8 cellular contexts compared by ENCODE assay signal in the genomic region with DNA sequence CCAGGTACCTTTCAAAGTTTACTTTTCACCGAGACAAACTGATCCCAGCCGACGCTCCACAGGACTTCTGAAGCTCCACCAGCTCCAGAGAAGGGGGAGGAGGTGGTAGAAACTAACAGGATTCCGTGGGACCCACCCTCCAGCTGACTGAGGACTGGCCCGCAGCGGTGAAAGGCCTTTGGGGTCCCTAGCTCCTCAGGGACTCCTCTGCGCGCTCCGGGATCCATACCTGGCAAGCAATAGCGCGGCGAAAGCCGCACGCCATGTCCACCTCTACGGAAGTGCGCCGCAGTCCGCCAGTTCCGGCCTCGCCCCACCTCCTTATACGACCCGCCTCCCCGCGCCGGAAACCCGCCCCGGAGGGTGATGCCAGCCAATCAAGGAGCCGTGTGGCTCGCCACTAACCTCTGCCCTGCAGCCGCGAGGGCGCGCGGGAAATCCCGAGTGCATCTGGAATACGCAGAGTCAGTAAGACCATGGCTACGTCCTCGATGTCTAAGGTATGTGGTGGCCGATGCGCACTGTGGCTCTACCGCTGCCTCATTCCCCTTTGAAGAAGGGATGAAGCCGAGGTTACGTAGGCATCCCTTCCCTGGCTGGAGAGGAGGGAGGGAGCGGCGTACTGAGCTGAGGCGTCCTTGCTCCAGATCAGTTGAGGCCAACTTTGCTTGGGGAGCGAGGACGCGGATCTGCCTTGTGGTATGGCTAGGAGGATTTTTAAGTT. TPM values are rescaled to one million over a fixed set of nuclear protein-coding genes. Genes with fewer than 3 reads are reported as not detected.
DNase-seq lines count a peak whose midpoint lies in the region; ATAC-seq, FAIRE-seq and TF ChIP-seq lines count a peak whose summit lies in the region.

A gene (plus strand): TSS at position 443 of the 724 bp plus-strand sequence. CDS start 34 bp downstream, at position 477.
A gene with protein sequence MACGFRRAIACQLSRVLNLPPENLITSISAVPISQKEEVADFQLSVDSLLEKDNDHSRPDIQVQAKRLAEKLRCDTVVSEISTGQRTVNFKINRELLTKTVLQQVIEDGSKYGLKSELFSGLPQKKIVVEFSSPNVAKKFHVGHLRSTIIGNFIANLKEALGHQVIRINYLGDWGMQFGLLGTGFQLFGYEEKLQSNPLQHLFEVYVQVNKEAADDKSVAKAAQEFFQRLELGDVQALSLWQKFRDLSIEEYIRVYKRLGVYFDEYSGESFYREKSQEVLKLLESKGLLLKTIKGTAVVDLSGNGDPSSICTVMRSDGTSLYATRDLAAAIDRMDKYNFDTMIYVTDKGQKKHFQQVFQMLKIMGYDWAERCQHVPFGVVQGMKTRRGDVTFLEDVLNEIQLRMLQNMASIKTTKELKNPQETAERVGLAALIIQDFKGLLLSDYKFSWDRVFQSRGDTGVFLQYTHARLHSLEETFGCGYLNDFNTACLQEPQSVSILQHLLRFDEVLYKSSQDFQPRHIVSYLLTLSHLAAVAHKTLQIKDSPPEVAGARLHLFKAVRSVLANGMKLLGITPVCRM (minus strand): TSS at position 295 of the 724 bp plus-strand sequence. CDS start 30 bp downstream, at position 265.

- TF ChIP-seq POLR2A in GM12891 (IDR thresholded peaks at IDR 0.05; ENCODE audit: low read depth, low read length) (peak; percentile 94), upper lobe of left lung (IDR thresholded peaks at IDR 0.05) (peak in 3 of 4 donors; percentile 84 to 90 (median 90))

- POLR2A ChIA-PET in T-cell (lab: Charles Lee) = interaction anchor here (0.5 to 0.9 kb wide), 9 partner anchors 62 to 1290 kb away, joined by 3 to 5 read pairs (median 4); a partner anchor contains a TSS

- peak within 1 kb of the TSS; percentile 74 to 92 (median 84) for H3K4me3 ChIP-seq in upper lobe of left lung

- WGBS in adipose tissue, 3 donors = 0% methylated on average over 49 of the region's 49 CpGs
- WGBS in upper lobe of left lung, 2 donors = 0% methylated on average over 12 to 16 of the region's 49 CpGs

- ATAC-seq in HG02840 (IDR thresholded peaks at IDR 0.05; ENCODE audit: low FRiP score, unreplicated experiment) (peak; percentile 99), T-cell (replicated peaks in 1 of 4) (peak; percentile 99 to 100 (median 100)), upper lobe of left lung (ENCODE audit: low FRiP score in 2 of 2) (peak; percentile 100)

- peak within 1 kb of the TSS; percentile 92 to 100 (median 93) for H3K4me3 Mint-ChIP-seq in T-cell

- peaks cover 0 to 9% (median 0%) of the 10 kb centered on the region in 4 donors for H3K36me3 ChIP-seq in upper lobe of left lung

- H3K27me3 Mint-ChIP-seq in T-cell = no peaks in the 10 kb centered on the region

- H3K36me3 Mint-ChIP-seq in T-cell = peaks cover 9% of the 10 kb centered on the region

- H3K4me1 ChIP-seq in upper lobe of left lung = peaks cover 22 to 65% (median 36%) of the 10 kb centered on the region in 4 donors

- H3K27ac ChIP-seq in adipose tissue (ENCODE audit: low read depth, low read length) (no peak within 1 kb of the TSS), upper lobe of left lung (peak within 1 kb of the TSS; percentile 87 to 93 (median 90))

- intact Hi-C loops in cardiac septum (cut with DNase I) (loop anchor here (2.0 to 5.0 kb wide), 3 partner anchors 112 to 183 kb away; a partner anchor contains a TSS), posterior cingulate gyrus (cut with DNase I) (loop anchor here (5.0 to 10.0 kb wide), 2 partner anchors 115 to 118 kb away; a partner anchor contains a TSS)

- peaks cover 69 to 78% (median 76%) of the 10 kb centered on the region in 3 donors for H3K4me1 Mint-ChIP-seq in T-cell

- peak; percentile 98 for FAIRE-seq in GM12891 (lab: Jason Lieb, UNC)

- no peaks in the 10 kb centered on the region for H3K9me3 ChIP-seq in upper lobe of left lung

- CTCF ChIA-PET in T-cell (lab: Charles Lee) = interaction anchor here in 1 of 2 donors (0.6 kb wide), 1 partner anchor 340 kb away, joined by 3 read pairs; no protein-coding TSS in a partner anchor

- no peak for TF ChIP-seq CTCF in upper lobe of left lung (IDR thresholded peaks at IDR 0.05)

- TF ChIP-seq EP300 in upper lobe of left lung (IDR thresholded peaks at IDR 0.05) = peak in 1 of 4 donors; percentile 38

- peak within 1 kb of the TSS; percentile 89 to 91 for H3K27ac Mint-ChIP-seq in T-cell

- H3K9me3 Mint-ChIP-seq in T-cell = no peaks in the 10 kb centered on the region

- peak; percentile 84 for DNase-seq in GM12891 (ENCODE audit: insufficient read length, low spot score)
- DNase-seq in NCI-H1436 treated with DMSO at 0.1 percent for 48 hours (lab: John Stamatoyannopoulos, UW) = peak; percentile 60
- DNase-seq in T-cell = peak; percentile 86 to 94 (median 92)
- DNase-seq in cardiac septum (ENCODE audit: low spot score) = peak; percentile 99
- peak; percentile 94 to 100 (median 98) for DNase-seq in posterior cingulate gyrus
- peak; percentile 98 to 99 for DNase-seq in upper lobe of left lung

- H3K27me3 ChIP-seq in upper lobe of left lung = no peaks in the 10 kb centered on the region

TF ChIP-seq in GM12891, 5 proteins besides CTCF, POLR2A, EP300 and RAD21:
- peak; percentile 91 for TF ChIP-seq POLR2AphosphoS5 (IDR thresholded peaks at IDR 0.05; ENCODE audit: low read depth, low read length)
- TF ChIP-seq TAF1 (IDR thresholded peaks at IDR 0.05; ENCODE audit: low read depth, low read length) = peak; percentile 84
- TF ChIP-seq PAX5 (IDR thresholded peaks at IDR 0.05; ENCODE audit: insufficient read depth, low read length, severe bottlenecking) = no peak
- TF ChIP-seq SPI1 (IDR thresholded peaks at IDR 0.05; ENCODE audit: low read depth, low read length) = peak; percentile 68
- TF ChIP-seq POU2F2 (IDR thresholded peaks at IDR 0.05; ENCODE audit: low read depth, low read length) = peak; percentile 68; the same call in 1 of the 2 replicates

RNA-seq across cellular contexts. Expression of the first gene that starts in this region (rescaled TPM):
- 25.7 TPM for polyA plus RNA-seq in GM12891 (2012; ENCODE audit: low read depth, missing spikeins)
- total RNA-seq in T-cell = 10 to 100 TPM; 15.9 to 20.9 (median 20.4) TPM
- polyA plus RNA-seq in adipose tissue = 10 to 100 TPM in 2 of 3 donors, 1 to 10 TPM in 1; 7.9 to 20.7 (median 11.6) TPM
- total RNA-seq in cardiac septum = 23.0 TPM
- 10 to 100 TPM; 10.3 to 27.2 (median 17.2) TPM for total RNA-seq in upper lobe of left lung

RNA-seq across cellular contexts. Expression of the second gene that starts in this region (rescaled TPM):
- polyA plus RNA-seq in GM12891 (2012; ENCODE audit: low read depth, missing spikeins) = 28.1 TPM
- total RNA-seq in T-cell = 10 to 100 TPM; 27.5 to 31.4 (median 28.4) TPM
- polyA plus RNA-seq in adipose tissue = 10 to 100 TPM; 18.0 to 29.0 (median 23.3) TPM
- 23.6 TPM for total RNA-seq in cardiac septum
- 10 to 100 TPM; 21.9 to 32.5 (median 23.7) TPM for total RNA-seq in upper lobe of left lung
